8 cellular contexts compared by ENCODE assay signal in the genomic region with DNA sequence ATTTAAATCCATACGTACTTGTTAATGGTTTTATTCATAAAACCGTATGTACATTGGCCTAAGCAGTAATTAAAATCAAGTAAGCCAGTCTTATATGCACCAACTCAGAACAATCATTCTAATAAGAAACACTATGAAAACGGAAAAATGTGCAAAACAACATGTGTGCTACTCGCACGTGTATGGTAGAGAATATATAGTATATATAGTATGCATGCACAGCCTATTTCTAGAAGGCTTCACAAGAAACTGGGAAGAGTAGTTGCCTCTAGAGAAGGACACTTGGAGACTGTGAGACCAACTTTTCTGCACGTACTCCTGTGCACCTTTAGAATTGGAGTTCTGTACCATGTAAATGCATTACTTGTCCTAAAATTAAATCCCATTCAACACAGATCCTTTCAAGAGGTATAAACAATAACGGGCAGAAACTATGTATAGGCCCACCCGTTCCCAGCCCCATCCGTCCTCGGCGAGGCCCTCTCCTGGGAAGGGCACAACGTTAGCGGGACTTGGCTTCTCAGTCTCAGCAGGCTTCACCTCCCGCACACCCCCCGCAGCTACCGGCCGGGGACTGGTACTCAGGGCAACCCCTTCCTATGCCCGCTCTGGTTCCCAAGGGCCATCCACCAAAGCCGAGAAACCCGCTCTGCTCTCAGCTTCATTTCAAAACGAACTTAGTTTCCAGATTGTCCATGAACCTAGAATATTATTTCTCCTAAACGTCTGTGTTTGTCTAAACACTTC. TPM values are rescaled to one million over a fixed set of nuclear protein-coding genes. Genes with fewer than 3 reads are reported as not detected.
DNase-seq lines count a peak whose midpoint lies in the region; ATAC-seq and TF ChIP-seq lines count a peak whose summit lies in the region.

No MANE protein-coding gene starts in this region.

- intact Hi-C loops in heart right ventricle (cut with DNase I) (loop anchor here in 5 of 10 donors (2.0 to 10.0 kb wide), 6 partner anchors 35 to 165 kb away; a partner anchor contains a TSS), posterior cingulate gyrus (cut with DNase I) (loop anchor here (2.0 to 10.0 kb wide), 3 partner anchors 37 to 113 kb away; a partner anchor contains a TSS)

- TF ChIP-seq CTCF in WI38 (IDR thresholded peaks at IDR 0.05; ENCODE audit: low read depth, low read length) (no peak), heart right ventricle (IDR thresholded peaks at IDR 0.05) (no peak)

- H3K4me1 ChIP-seq in ES-I3 (ENCODE audit: insufficient read depth, low read length) (peaks cover 14% of the 10 kb centered on the region), heart right ventricle (peaks cover 0 to 27% (median 12%) of the 10 kb centered on the region in 9 donors)

- H3K4me3 ChIP-seq in WI38 (ENCODE audit: low read depth, low read length) (peak overlapping the region; percentile 74), heart right ventricle (peak overlapping the region in 9 of 10 donors; percentile 60 to 91 (median 70))

- H3K36me3 ChIP-seq in ES-I3 (ENCODE audit: insufficient read depth, low read length) (no peaks in the 10 kb centered on the region), heart right ventricle (no peaks in the 10 kb centered on the region)

- WGBS in heart right ventricle, 2 donors = 44 to 63% methylated on average over 22 of the region's 22 CpGs

- peaks cover 0 to 54% (median 0%) of the 10 kb centered on the region in 7 donors for H3K27me3 ChIP-seq in heart right ventricle

- peak overlapping the region; percentile 84 for H3K9ac ChIP-seq in ES-I3 (ENCODE audit: low read depth, low read length)

- peak in 4 of 8 donors; percentile 9 to 52 (median 32) for ATAC-seq in heart right ventricle
- no peak for ATAC-seq in GM21619 (IDR thresholded peaks at IDR 0.05; ENCODE audit: unreplicated experiment)
- no peak for ATAC-seq in HG03039 (IDR thresholded peaks at IDR 0.05; ENCODE audit: unreplicated experiment)

- H3K9me3 ChIP-seq in ES-I3 (ENCODE audit: control insufficient read depth, insufficient read depth, low read length) (no peaks in the 10 kb centered on the region), heart right ventricle (no peaks in the 10 kb centered on the region)

- H3K27ac ChIP-seq in heart right ventricle = peak overlapping the region; percentile 65 to 92 (median 84)

- DNase-seq in heart right ventricle (no peak), posterior cingulate gyrus (peak in 8 of 10 donors; percentile 23 to 85 (median 49)), Kasumi-1 (lab: John Stamatoyannopoulos, UW) (no peak)
- DNase-seq in stimulated activated CD4-positive, alpha-beta T cell treated with anti-CD3 and anti-CD28 coated beads, Interleukin-4, amount 100 ng/mL, for 4 hours = no peak

RNA-seq across cellular contexts. Expression of a gene that starts 2.0 kb away (rescaled TPM):
- total RNA-seq in heart right ventricle = 10 to 100 TPM; 17.0 to 30.8 (median 27.0) TPM
- 1 to 10 TPM; 5.1 to 5.9 TPM for polyA plus RNA-seq in heart right ventricle

RNA-seq across cellular contexts. Expression of a gene that starts 37.5 kb away (rescaled TPM):
- total RNA-seq in heart right ventricle = 10 to 100 TPM; 18.4 to 59.0 (median 24.1) TPM
- 10 to 100 TPM; 10.5 to 10.7 TPM for polyA plus RNA-seq in heart right ventricle

Comparison
In these comparisons a context has a peak if more than half of its experiments do, and no peak if none do; other contexts are left out.
1. DNase-seq: peak in posterior cingulate gyrus (8 of 10); none in heart right ventricle (0 of 2), Kasumi-1 (0 of 2) and stimulated activated CD4-positive, alpha-beta T cell treated with anti-CD3 and anti-CD28 coated beads, Interleukin-4, amount 100 ng/mL, for 4 hours (0 of 2).